Comparison of ENCODE assay signal across 1 cellular context in the genomic region with DNA sequence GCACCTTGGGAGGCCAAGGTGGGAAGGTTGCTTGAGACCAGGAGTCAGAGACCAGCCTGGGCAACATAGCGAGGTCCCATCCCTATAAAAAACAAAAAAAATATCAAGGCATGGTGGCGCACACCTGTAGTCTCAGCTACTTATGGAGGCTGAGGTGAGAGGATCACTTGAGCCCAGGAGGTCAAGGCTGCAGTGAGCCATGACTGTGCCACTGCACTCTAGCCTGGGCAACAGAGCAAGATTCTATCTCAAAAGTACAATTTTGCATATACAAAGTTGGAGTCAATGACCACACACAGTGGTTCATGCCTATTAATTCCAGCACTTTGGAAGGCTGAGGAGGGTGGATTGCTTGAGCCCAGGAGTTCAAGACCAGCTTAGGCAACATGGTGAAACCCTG. TPM values are rescaled to one million over a fixed set of nuclear protein-coding genes. Genes with fewer than 3 reads are reported as not detected.
"Had no signal": no experiment of that assay in that cellular context is flagged by ENCODE, and none has a peak within 500 bp of the region (broad histone marks: within the 10 kb centered on the region; RNA-seq: fewer than 3 reads in every experiment).

No MANE protein-coding gene starts in this region.

RNA-seq across cellular contexts. Expression of gene CDKL3, which starts 15.2 kb away (rescaled TPM):
- total RNA-seq: ascending aorta had no signal
